Comparison of ENCODE assay signal across 31 cellular contexts in the genomic region with DNA sequence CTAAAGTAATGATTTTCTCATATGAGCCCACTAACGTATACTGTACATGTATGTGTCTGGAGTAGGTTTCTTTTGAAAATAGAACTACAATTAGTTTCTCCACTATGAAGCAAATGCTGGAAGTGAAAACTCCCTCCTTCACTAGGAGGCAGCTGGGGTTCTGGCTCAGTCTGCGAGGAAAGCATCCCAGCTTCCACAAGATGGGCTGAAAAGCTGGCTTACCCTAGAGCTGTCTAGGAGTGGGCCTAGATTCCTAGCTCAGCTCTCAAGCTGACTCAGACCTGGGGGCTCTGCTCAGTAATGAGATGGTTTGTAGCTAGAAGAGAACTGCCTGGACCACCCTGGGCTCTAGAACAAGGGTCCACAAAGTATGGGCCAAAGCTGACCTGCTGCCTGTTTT.
"Had no signal": no experiment of that assay in that cellular context is flagged by ENCODE, and none has a peak within 500 bp of the region (broad histone marks: within the 10 kb centered on the region; RNA-seq: fewer than 3 reads in every experiment).

No MANE protein-coding gene starts in this region.

- H3K27ac ChIP-seq: foreskin keratinocyte, neutrophil, pancreas, right lobe of liver, stomach, thyroid gland had no signal

- H3K36me3 ChIP-seq: neutrophil, pancreas, thyroid gland had no signal

- DNase-seq: cerebellar nuclear complex; cortex of kidney; dorsolateral prefrontal cortex; effector CD4-positive, alpha-beta T cell; foreskin keratinocyte; glutamatergic neuron; hypothalamus; immature natural killer cell; islet precursor cell; kidney glomerular epithelial cell; left colon; mesenchymal stem cell; mucosa of descending colon; naive B cell; pancreas; retina; right lobe of liver; stimulated activated CD4-positive, alpha-beta T cell treated with anti-CD3 and anti-CD28 coated beads, Interleukin-12 subunit alpha, Interleukin-12 subunit beta, amount 100 ng/mL, for 4 hours; stimulated activated CD4-positive, alpha-beta T cell treated with anti-CD3 and anti-CD28 coated beads, Interleukin-1b, Interleukin-23, amount 100 ng/mL, for 48 hours; stimulated activated CD4-positive, alpha-beta T cell treated with anti-CD3 and anti-CD28 coated beads, Interleukin-4, amount 100 ng/mL, for 1 hour; stimulated activated CD8-positive, alpha-beta memory T cell treated with anti-CD3 and anti-CD28 coated beads, Interleukin-4, amount 100 ng/mL, for 48 hours; stimulated activated naive CD4-positive, alpha-beta T cell treated with Interleukin-2 at 50 U/mL for 16 hours; stomach; thyroid gland; trophoblast cell had no signal

- H3K4me3 ChIP-seq: dorsolateral prefrontal cortex, mucosa of descending colon, pancreas, right lobe of liver, smooth muscle cell, stomach, thyroid gland had no signal

- H3K36me3 Mint-ChIP-seq: immature natural killer cell; mesothelial cell of epicardium; natural killer cell treated with Interleukin-12 subunit alpha and Interleukin-12 subunit beta and Interleukin-15 and Interleukin-18, amount 100 ng/mL, for 72 hours had no signal

- H3K9me3 ChIP-seq: mucosa of descending colon, neutrophil, pancreas, right lobe of liver, stomach, thyroid gland had no signal

- H3K4me1 ChIP-seq: pancreas, right lobe of liver had no signal

- H3K9me3 Mint-ChIP-seq: immature natural killer cell; mesothelial cell of epicardium; naive B cell; natural killer cell treated with Interleukin-12 subunit alpha and Interleukin-12 subunit beta and Interleukin-15 and Interleukin-18, amount 100 ng/mL, for 72 hours; neural crest cell had no signal

- H3K27ac Mint-ChIP-seq: immature natural killer cell; mesothelial cell of epicardium; naive B cell; natural killer cell treated with Interleukin-12 subunit alpha and Interleukin-12 subunit beta and Interleukin-15 and Interleukin-18, amount 100 ng/mL, for 72 hours had no signal

- H3K4me3 Mint-ChIP-seq: immature natural killer cell; mesothelial cell of epicardium; naive B cell; natural killer cell treated with Interleukin-12 subunit alpha and Interleukin-12 subunit beta and Interleukin-15 and Interleukin-18, amount 100 ng/mL, for 72 hours; neural crest cell had no signal

- H3K27me3 ChIP-seq: dorsolateral prefrontal cortex, foreskin keratinocyte, pancreas, right lobe of liver, stomach, thyroid gland had no signal

- H3K4me1 Mint-ChIP-seq: immature natural killer cell had no signal

- H3K4me2 ChIP-seq: smooth muscle cell had no signal

- ATAC-seq: esophagus mucosa, foreskin keratinocyte, left colon, mucosa of descending colon, pancreas had no signal
